ENCODE assay signal across 2 cellular contexts in the genomic region with DNA sequence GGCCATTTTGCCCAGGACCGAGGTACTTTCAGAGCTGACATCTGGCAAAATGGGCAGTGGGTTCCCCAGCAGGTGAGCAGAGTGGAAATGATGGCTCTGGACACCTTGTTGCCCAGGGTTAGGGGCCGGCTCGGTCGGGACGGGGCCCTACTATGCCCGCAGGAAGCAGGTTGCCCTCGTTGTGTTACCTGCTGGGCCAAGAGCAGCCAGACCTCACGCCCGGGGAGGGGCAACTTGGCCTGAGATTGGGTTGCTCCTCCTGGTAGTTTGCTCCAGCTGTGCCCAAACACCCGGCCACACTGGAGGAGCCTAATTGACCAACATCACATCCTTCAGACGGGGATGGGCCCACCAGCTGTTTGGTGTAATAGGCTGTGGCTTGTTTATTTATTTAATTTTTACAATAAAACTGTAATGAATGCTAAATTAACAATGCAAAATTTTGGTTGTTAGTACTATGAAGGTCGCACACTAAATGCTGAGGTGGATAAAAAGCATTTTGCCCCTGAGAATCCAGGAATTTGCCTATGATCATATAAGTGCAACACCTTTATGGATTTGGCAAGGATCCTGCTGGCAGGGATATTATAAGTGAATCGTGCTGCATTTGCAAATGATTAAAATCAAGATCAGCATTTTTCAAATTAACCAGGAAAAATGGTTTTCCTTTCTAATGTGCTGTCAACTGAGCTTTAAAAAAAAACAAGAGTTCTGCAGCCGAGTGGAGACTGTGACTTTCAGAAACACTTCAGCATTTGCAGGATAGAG.
A peak's percentile ranks its signal among the peaks of the same experiment; 100 is the strongest.
TF ChIP-seq lines count a peak whose summit lies in the region.

No MANE protein-coding gene starts in this region.

TF ChIP-seq in IMR-90, 13 proteins besides CTCF, POLR2A, EP300 and RAD21:
- TF ChIP-seq MAFK (IDR thresholded peaks at IDR 0.05; ENCODE audit: low read depth, low read length): peak; percentile 33; the same call in 1 of the 2 replicates
- TF ChIP-seq FOS (IDR thresholded peaks at IDR 0.05; ENCODE audit: low read depth, low read length): no peak

TF ChIP-seq in HepG2, 621 proteins besides CTCF, POLR2A, EP300 and RAD21:
- TF ChIP-seq MAFF (IDR thresholded peaks at IDR 0.05; ENCODE audit: low read depth, low read length) (peak; percentile 71), MAFK (conservative IDR thresholded peaks at IDR 0.05 in 1 of 2, IDR thresholded peaks at IDR 0.05 in 1 of 2; ENCODE audit: low read length in 2 of 2) (peak; percentile 62 to 71)
- TF ChIP-seq, protein P1, sequence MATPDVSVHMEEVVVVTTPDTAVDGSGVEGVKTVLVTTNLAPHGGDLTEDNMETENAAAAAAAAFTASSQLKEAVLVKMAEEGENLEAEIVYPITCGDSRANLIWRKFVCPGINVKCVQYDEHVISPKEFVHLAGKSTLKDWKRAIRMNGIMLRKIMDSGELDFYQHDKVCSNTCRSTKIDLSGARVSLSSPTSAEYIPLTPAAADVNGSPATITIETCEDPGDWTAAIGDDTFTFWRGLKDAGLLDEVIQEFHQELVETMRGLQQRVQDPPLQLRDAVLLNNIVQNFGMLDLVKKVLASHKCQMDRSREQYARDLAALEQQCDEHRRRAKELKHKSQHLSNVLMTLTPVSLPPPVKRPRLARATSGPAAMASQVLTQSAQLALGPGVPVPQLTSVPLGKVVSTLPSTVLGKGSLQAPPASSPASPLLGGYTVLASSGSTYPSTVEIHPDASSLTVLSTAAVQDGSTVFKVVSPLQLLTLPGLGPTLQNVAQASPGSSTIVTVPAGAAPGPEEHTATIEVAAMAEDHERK (CRISPR knock-in tag; IDR thresholded peaks at IDR 0.05; ENCODE audit: low read depth): no peak
